ENCODE assay signal across 1 cellular context in the genomic region with DNA sequence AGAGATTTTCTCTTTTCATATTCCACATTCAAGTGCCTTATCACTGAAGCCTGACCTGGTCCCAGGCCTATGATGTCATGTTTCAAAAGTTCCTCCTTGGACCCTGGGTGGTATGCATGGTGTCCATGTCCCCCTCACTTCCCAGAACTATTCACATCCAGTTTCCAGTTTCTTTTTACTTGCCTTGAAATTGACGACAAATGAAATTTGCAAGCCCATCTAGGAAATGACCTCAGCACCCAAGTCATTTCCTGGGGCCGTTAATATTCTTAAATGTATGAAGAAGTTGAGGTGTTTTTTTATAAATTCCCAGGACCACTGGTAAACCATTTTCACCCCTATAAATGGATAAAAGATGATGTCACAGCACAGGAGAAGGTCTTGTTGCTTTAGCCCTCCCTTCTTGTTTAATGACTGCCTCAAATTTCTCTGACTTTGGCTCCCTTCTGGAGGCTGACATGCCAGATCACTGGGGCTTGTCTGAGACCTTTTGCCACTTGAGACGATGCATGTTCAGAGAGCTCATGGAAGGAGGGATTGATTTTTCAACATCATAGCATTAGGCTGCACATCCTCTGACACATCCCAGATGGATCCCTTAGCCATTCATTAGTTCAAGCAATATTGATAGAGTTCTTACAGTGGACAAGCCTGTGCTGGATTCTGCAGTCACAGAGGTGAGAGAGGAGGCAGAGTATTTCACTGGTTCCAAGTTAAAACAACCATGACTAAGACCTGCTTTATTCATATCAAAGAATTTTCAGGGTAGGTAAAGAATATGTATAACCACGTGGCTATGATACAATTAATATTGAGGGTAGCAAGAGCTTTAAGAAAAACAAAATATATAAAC.
TF ChIP-seq lines count a peak whose summit lies in the region.

No MANE protein-coding gene starts in this region.

TF ChIP-seq in IMR-90, 13 proteins besides CTCF, POLR2A, EP300 and RAD21:
- no peak for TF ChIP-seq BHLHE40 (IDR thresholded peaks at IDR 0.05; ENCODE audit: low read depth, low read length)
TF ChIP-seq in IMR-90: peak in this region for 0.
